24 cellular contexts compared by ENCODE assay signal in the genomic region with DNA sequence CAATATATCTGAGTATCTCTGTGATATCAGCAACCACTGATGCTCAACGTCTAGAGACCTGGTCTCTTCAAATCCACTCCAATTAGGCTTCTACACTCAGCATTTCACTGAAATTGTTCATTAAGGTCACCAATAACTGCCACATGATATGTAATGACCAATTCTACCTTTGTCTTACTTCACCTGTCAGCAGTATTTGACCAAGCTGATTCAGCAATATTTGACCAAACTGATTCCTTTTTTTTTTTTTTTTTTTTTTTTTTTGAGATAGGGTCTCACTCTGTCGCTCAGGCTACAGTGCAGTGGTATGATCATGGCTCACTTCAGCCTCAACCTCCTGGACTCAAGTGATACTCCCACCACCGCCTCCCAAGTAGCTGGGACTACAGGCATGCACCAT. TPM values are rescaled to one million over a fixed set of nuclear protein-coding genes. Genes with fewer than 3 reads are reported as not detected.
DNase-seq lines count a peak whose midpoint lies in the region; ATAC-seq, FAIRE-seq and TF ChIP-seq lines count a peak whose summit lies in the region.
"Had no signal": no experiment of that assay in that cellular context is flagged by ENCODE, and none has a peak within 500 bp of the region (broad histone marks: within the 10 kb centered on the region; RNA-seq: fewer than 3 reads in every experiment).

No MANE protein-coding gene starts in this region.

- TF ChIP-seq POLR2A in HepG2 (IDR thresholded peaks at IDR 0.05; ENCODE audit: insufficient read depth in 1 of 2, low read depth in 2 of 2, low read length in 2 of 2) (no peak), right lobe of liver (IDR thresholded peaks at IDR 0.05) (no peak), K562 (conservative IDR thresholded peaks at IDR 0.05) (no peak), H1 (IDR thresholded peaks at IDR 0.05; ENCODE audit: control extremely low read depth in 1 of 2, low read depth in 2 of 2, low read length in 2 of 2) (no peak)

- H3K79me2 ChIP-seq in HepG2 (ENCODE audit: insufficient read depth, low read length) (peaks cover 30% of the 10 kb centered on the region), K562 (ENCODE audit: control insufficient read depth, insufficient read depth, low read length) (peaks cover 30% of the 10 kb centered on the region), H1 (ENCODE audit: control insufficient read depth in 1 of 2, insufficient read depth in 2 of 2, low read length in 2 of 2) (peaks cover 0 to 60% of the 10 kb centered on the region in 2 experiments; a peak in 2 of 4 replicates)

- H3K27ac ChIP-seq in HepG2 (ENCODE audit: extremely low read length, insufficient read depth, low read length): no peak overlapping the region
- no peak overlapping the region for H3K27ac ChIP-seq in right lobe of liver
- H3K27ac ChIP-seq in K562 (ENCODE audit: extremely low read depth, low read depth, low read length): no peak overlapping the region
- no peak overlapping the region for H3K27ac ChIP-seq in H1 (ENCODE audit: low read depth, low read length)
- H3K27ac ChIP-seq: 22Rv1, BLaER1 had no signal

- no peak overlapping the region for H2BK5ac ChIP-seq in H1 (ENCODE audit: low read depth, low read length)

- H3K27me3 ChIP-seq in HepG2 (ENCODE audit: control insufficient read depth in 1 of 2, insufficient read depth in 2 of 2, low read length in 2 of 2): no peaks in the 10 kb centered on the region; a peak in 1 of 5 replicates
- no peaks in the 10 kb centered on the region for H3K27me3 ChIP-seq in right lobe of liver
- no peaks in the 10 kb centered on the region for H3K27me3 ChIP-seq in K562 (ENCODE audit: control insufficient read depth in 2 of 2, insufficient read depth in 2 of 2, low read length in 2 of 2)
- H3K27me3 ChIP-seq in H1 (replicated peaks in 1 of 4; ENCODE audit: control insufficient read depth in 3 of 4, extremely low read depth in 1 of 4, insufficient read depth in 3 of 4, low read length in 3 of 4): no peaks in the 10 kb centered on the region
- H3K27me3 ChIP-seq: BE2C, BLaER1 had no signal

- H3K14ac ChIP-seq in H1 (ENCODE audit: insufficient read length): no peak overlapping the region

- no peak overlapping the region for H3K23ac ChIP-seq in H1 (ENCODE audit: insufficient read length)

- H3K9me3 ChIP-seq in HepG2 (ENCODE audit: low read length) (no peaks in the 10 kb centered on the region), right lobe of liver (no peaks in the 10 kb centered on the region), K562 (replicated peaks; ENCODE audit: control insufficient read depth, insufficient read depth, low read depth, low read length) (no peaks in the 10 kb centered on the region), H1 (ENCODE audit: insufficient read depth in 2 of 2, low read depth in 1 of 2, low read length in 1 of 2) (no peaks in the 10 kb centered on the region)
- H3K9me3 ChIP-seq: BE2C, BLaER1 had no signal

- TF ChIP-seq CTCF in HepG2 (CRISPR knock-in tag; IDR thresholded peaks at IDR 0.05) (no peak), right lobe of liver (IDR thresholded peaks at IDR 0.05) (no peak), K562 (IDR thresholded peaks at IDR 0.05 in 2 of 3, conservative IDR thresholded peaks at IDR 0.05 in 1 of 3; ENCODE audit: insufficient read depth in 2 of 3, low read depth in 1 of 3, low read length in 3 of 3) (no peak), H1 (IDR thresholded peaks at IDR 0.05; ENCODE audit: control extremely low read depth in 1 of 3, insufficient read depth in 1 of 3, low read depth in 1 of 3, low read length in 3 of 3) (no peak)

- BruUV-seq in HepG2 (replicated peaks; lab: Mats Ljungman, UMichigan) (no TSS peak), K562 (replicated peaks; lab: Mats Ljungman, UMichigan) (no TSS peak)

- in situ Hi-C loops in HepG2 (cut with HindIII; ENCODE audit: extremely low pct_ligation_motif_present, low pct_unique_long_range_greater_than_20kb): no loop called here
- in situ Hi-C loops in K562 (cut with MboI): no loop called here

- no peak overlapping the region for H3K18ac ChIP-seq in H1 (ENCODE audit: extremely low read depth, low read length)

- peaks cover 32% of the 10 kb centered on the region for H3K4me1 ChIP-seq in HepG2 (ENCODE audit: insufficient read depth, low read length)
- peaks cover 0 to 16% (median 9%) of the 10 kb centered on the region in 4 donors for H3K4me1 ChIP-seq in right lobe of liver
- no peaks in the 10 kb centered on the region; a peak in 1 of 5 replicates for H3K4me1 ChIP-seq in K562 (replicated peaks in 1 of 2; ENCODE audit: control insufficient read depth in 2 of 2, insufficient read depth in 2 of 2, low read length in 2 of 2)
- H3K4me1 ChIP-seq in H1 (replicated peaks in 1 of 4; ENCODE audit: control insufficient read depth in 3 of 4, insufficient read depth in 4 of 4, low read length in 3 of 4): no peaks in the 10 kb centered on the region
- H3K4me1 ChIP-seq: BE2C had no signal

- DNase-seq in HepG2 (ENCODE audit: low spot score) (no peak), right lobe of liver (no peak), K562 (ENCODE audit: extremely low read depth in 1 of 4, low spot score in 3 of 4) (no peak), H1 (ENCODE audit: low read depth in 1 of 2, low spot score in 2 of 2) (no peak), MV-4-11 (lab: John Stamatoyannopoulos, UW) (no peak)
- DNase-seq: ACHN; BE2C; C1 segment of cervical spinal cord; CD4-positive, alpha-beta memory T cell; CD4-positive, CD25-positive, alpha-beta regulatory T cell; CD8-positive, alpha-beta memory T cell; COR-L47; DMS 273 treated with DMSO at 0.1 percent for 48 hours; DMS153; DMS53; DMS79; DND-41; EL; GDM1 had no signal

- H4K91ac ChIP-seq in H1 (replicated peaks; ENCODE audit: insufficient read length, low read length): no peak overlapping the region

- H3K4me2 ChIP-seq in HepG2 (ENCODE audit: low read depth, low read length): no peak overlapping the region
- H3K4me2 ChIP-seq in K562 (ENCODE audit: insufficient read depth, low read length): no peak overlapping the region
- no peak overlapping the region for H3K4me2 ChIP-seq in H1 (ENCODE audit: insufficient read depth in 1 of 2, low read depth in 2 of 2, low read length in 2 of 2)
- H3K4me2 ChIP-seq: BLaER1 had no signal

- WGBS in HepG2 (ENCODE audit: low lambda C conversion rate): 100% methylated on average over 3 of the region's 3 CpGs
- WGBS in right lobe of liver (ENCODE audit: insufficient coverage, low coverage, low lambda C conversion rate, missing lambda C conversion rate): 100% methylated on average over 2 of the region's 3 CpGs
- 70% methylated on average over 2 of the region's 3 CpGs for WGBS in K562 (ENCODE audit: insufficient coverage, low coverage, missing lambda C conversion rate)
- 78% methylated on average over 3 of the region's 3 CpGs; no CpG with 5 or more reads in 1 of the 2 experiments for WGBS in H1 (ENCODE audit: extremely low coverage in 1 of 2, insufficient coverage in 1 of 2, insufficient read length in 1 of 2, insufficient replicate concordance in 2 of 2, low coverage in 1 of 2, low lambda C conversion rate in 2 of 2, missing lambda C conversion rate in 1 of 2), 2 experiments

- TF ChIP-seq EP300 in HepG2 (IDR thresholded peaks at IDR 0.05; ENCODE audit: low read depth in 2 of 2, low read length in 2 of 2): no peak
- TF ChIP-seq EP300 in HepG2 (CRISPR knock-in tag; IDR thresholded peaks at IDR 0.05; ENCODE audit: borderline replicate concordance): no peak
- no peak for TF ChIP-seq EP300 in K562 (IDR thresholded peaks at IDR 0.05; ENCODE audit: low read length)
- TF ChIP-seq EP300 in H1 (IDR thresholded peaks at IDR 0.05; ENCODE audit: borderline replicate concordance in 1 of 2, low read depth in 2 of 2, low read length in 2 of 2): no peak

- H2BK12ac ChIP-seq in H1 (ENCODE audit: low read depth, low read length): no peak overlapping the region

- CTCF ChIA-PET in HepG2 (lab: Yijun Ruan, JAX; ENCODE audit: low intra/inter-chr PET ratio, low total read pairs) (no interaction called here), K562 (lab: Yijun Ruan, JAX; ENCODE audit: low intra/inter-chr PET ratio) (no interaction called here), H1 (lab: Charles Lee; ENCODE audit: partially characterized antibody) (interaction anchor here (0.5 to 1.5 kb wide), 3 partner anchors 17 to 203 kb away, joined by 3 read pairs; no protein-coding TSS in a partner anchor)

- H2BK15ac ChIP-seq in H1 (ENCODE audit: low read length): no peak overlapping the region

- peaks cover 3% of the 10 kb centered on the region; the same call in 1 of the 2 replicates for H3K79me1 ChIP-seq in H1 (ENCODE audit: low read depth, low read length)

- H3K9me1 ChIP-seq in K562 (ENCODE audit: control insufficient read depth, insufficient read depth, low read length): no peaks in the 10 kb centered on the region

- FAIRE-seq in HepG2 (lab: Jason Lieb, UNC) (no peak), K562 (lab: Jason Lieb, UNC) (no peak), H1 (lab: Jason Lieb, UNC) (no peak)
- FAIRE-seq: GM12878, GM18507 had no signal

- peaks cover 1 to 3% of the 10 kb centered on the region in 2 experiments; a peak in 1 of 5 replicates for H3K36me3 ChIP-seq in HepG2 (replicated peaks in 1 of 2; ENCODE audit: control insufficient read depth in 1 of 2, insufficient read depth in 2 of 2, low read length in 2 of 2)
- peaks cover 0 to 3% (median 0%) of the 10 kb centered on the region in 4 donors for H3K36me3 ChIP-seq in right lobe of liver
- peaks cover 15% of the 10 kb centered on the region; the same call in 2 of the 3 replicates for H3K36me3 ChIP-seq in K562 (ENCODE audit: control insufficient read depth, insufficient read depth, low read length)
- H3K36me3 ChIP-seq in H1 (ENCODE audit: control insufficient read depth in 2 of 4, insufficient read depth in 4 of 4, low read length in 3 of 4): peaks cover 0 to 7% (median 0%) of the 10 kb centered on the region in 4 experiments; a peak in 2 of 8 replicates
- H3K36me3 ChIP-seq: BE2C had no signal

- H2BK20ac ChIP-seq in H1 (ENCODE audit: low read length): no peak overlapping the region

- no peaks in the 10 kb centered on the region for H3K23me2 ChIP-seq in H1 (ENCODE audit: low read depth, low read length)

- H2AFZ ChIP-seq in HepG2 (ENCODE audit: low read length) (no peak overlapping the region), K562 (ENCODE audit: low read depth, low read length) (no peak overlapping the region), H1 (ENCODE audit: low read length) (no peak overlapping the region)

- no peak overlapping the region for H4K5ac ChIP-seq in H1 (ENCODE audit: insufficient read length, low read depth, low read length)

- TF ChIP-seq RAD21 in HepG2 (CRISPR knock-in tag; IDR thresholded peaks at IDR 0.05) (no peak), K562 (CRISPR knock-in tag; conservative IDR thresholded peaks at IDR 0.05 in 1 of 2, IDR thresholded peaks at IDR 0.05 in 1 of 2) (no peak), H1 (IDR thresholded peaks at IDR 0.05 in 1 of 2, conservative IDR thresholded peaks at IDR 0.05 in 1 of 2; ENCODE audit: low read depth in 2 of 2, low read length in 2 of 2) (no peak)

- intact Hi-C loops in HepG2 (cut with micrococcal nuclease; ENCODE audit: unreplicated experiment) (loop anchor here (10.0 kb wide), 1 partner anchor 126 kb away; a partner anchor contains a TSS), right lobe of liver (cut with DNase I) (no loop called here), K562 (cut with micrococcal nuclease) (loop anchor here (10.0 kb wide), 1 partner anchor 286 kb away; a partner anchor contains a TSS)

- H2BK120ac ChIP-seq in H1 (replicated peaks; ENCODE audit: low read depth, low read length): no peak overlapping the region

- 0 out of 2 replicates have a peak, but pooled peaks cover 2% of the 10 kb centered on the region for H4K20me1 ChIP-seq in HepG2 (ENCODE audit: insufficient read depth, low read length)
- H4K20me1 ChIP-seq in K562 (replicated peaks; ENCODE audit: control insufficient read depth, insufficient read depth, low read length): no peaks in the 10 kb centered on the region
- H4K20me1 ChIP-seq in H1 (replicated peaks in 1 of 2; ENCODE audit: control insufficient read depth in 1 of 2, insufficient read depth in 2 of 2, low read length in 2 of 2): peaks cover 2 to 4% of the 10 kb centered on the region in 2 experiments

- ATAC-seq in HepG2: no peak
- ATAC-seq in right lobe of liver: no peak
- no peak for ATAC-seq in K562
- no peak for ATAC-seq in GM21576 (IDR thresholded peaks at IDR 0.05; ENCODE audit: unreplicated experiment)
- ATAC-seq: GM12878 had no signal

- H3K4ac ChIP-seq in H1 (replicated peaks; ENCODE audit: insufficient read length, low read depth, low read length): no peak overlapping the region

- no peak overlapping the region for H4K8ac ChIP-seq in H1 (ENCODE audit: extremely low read depth, insufficient read depth, low read length)

- POLR2A ChIA-PET in HepG2 (lab: Yijun Ruan, JAX) (interaction anchor here (0.7 to 2.5 kb wide), 3 partner anchors 74 to 199 kb away, joined by 3 to 7 read pairs (median 3); a partner anchor contains a TSS), K562 (lab: Yijun Ruan, JAX) (no interaction called here), H1 (lab: Charles Lee; ENCODE audit: partially characterized antibody) (interaction anchor here (0.6 kb wide), 1 partner anchor 195 kb away, joined by 3 read pairs; no protein-coding TSS in a partner anchor)

- H3K9ac ChIP-seq in HepG2 (ENCODE audit: insufficient read depth, low read depth, low read length): no peak overlapping the region
- no peak overlapping the region for H3K9ac ChIP-seq in K562 (ENCODE audit: insufficient read depth in 1 of 2, low read depth in 2 of 2, low read length in 2 of 2)
- no peak overlapping the region for H3K9ac ChIP-seq in H1 (replicated peaks in 1 of 4; ENCODE audit: extremely low read depth in 1 of 4, low read depth in 3 of 4, low read length in 3 of 4)
- H3K9ac ChIP-seq: BLaER1 had no signal

- no peak overlapping the region for H3K4me3 ChIP-seq in HepG2 (replicated peaks in 1 of 3; ENCODE audit: insufficient read depth in 1 of 3, low read depth in 2 of 3, low read length in 3 of 3)
- no peak overlapping the region for H3K4me3 ChIP-seq in right lobe of liver
- H3K4me3 ChIP-seq in K562: no peak overlapping the region
- H3K4me3 ChIP-seq in H1 (ENCODE audit: extremely low read depth in 1 of 4, insufficient read depth in 2 of 4, low read depth in 3 of 4, low read length in 4 of 4): no peak overlapping the region
- H3K4me3 ChIP-seq: BLaER1, GM12878 had no signal

- no peak overlapping the region for H3K56ac ChIP-seq in H1 (replicated peaks; ENCODE audit: insufficient read length, low read depth, low read length)

- H2AK5ac ChIP-seq in H1 (ENCODE audit: low read depth, low read length): no peak overlapping the region

RNA-seq across cellular contexts. Expression of a gene that starts 5.6 kb away (rescaled TPM):
- 69.3 and 96.3 TPM in 2 replicates for total RNA-seq in HepG2 (2016; rRNA removed; fragmentation: Illumina TruSeq; extraction: Trizol)
- total RNA-seq in HepG2 (2016; cell fraction: cytosol; rRNA removed; fragmentation: Illumina TruSeq; extraction: Trizol; ENCODE audit: low read depth): 42.6 and 49.6 TPM in 2 replicates
- 69.2 and 93.6 TPM in 2 replicates for total RNA-seq in HepG2 (2016; cell fraction: insoluble cytoplasmic fraction; rRNA removed; fragmentation: Illumina TruSeq; extraction: Trizol)
- 62.9 and 65.2 TPM in 2 replicates for total RNA-seq in HepG2 (2016; cell fraction: membrane; rRNA removed; fragmentation: Illumina TruSeq; extraction: Trizol)
- 40.0 and 40.5 TPM in 2 replicates for total RNA-seq in HepG2 (2016; cell fraction: nucleus; rRNA removed; fragmentation: Illumina TruSeq; extraction: Trizol)
- polyA plus RNA-seq in HepG2 (2011; rRNA removed): 200 and 206 TPM in 2 replicates
- 205 and 263 TPM in 2 replicates for polyA plus RNA-seq in HepG2 (2011; cell fraction: cytosol; rRNA removed)
- 61.2 and 66.6 TPM in 2 replicates for polyA plus RNA-seq in HepG2 (2011; cell fraction: nucleus; rRNA removed)
- 67.4 and 72.7 TPM in 2 replicates for polyA plus RNA-seq in HepG2 (2012)
- 39.8 and 45.7 TPM in 2 replicates for polyA plus RNA-seq in HepG2 (2016; cell fraction: cytosol; fragmentation: Illumina TruSeq; extraction: Trizol; ENCODE audit: low read depth)
- polyA plus RNA-seq in HepG2 (2016; cell fraction: insoluble cytoplasmic fraction; fragmentation: Illumina TruSeq; extraction: Trizol; ENCODE audit: low read depth): 96.4 and 113 TPM in 2 replicates
- 42.9 and 46.6 TPM in 2 replicates for polyA plus RNA-seq in HepG2 (2016; cell fraction: membrane; fragmentation: Illumina TruSeq; extraction: Trizol; ENCODE audit: low read depth)
- 42.6 and 45.8 TPM in 2 replicates for polyA plus RNA-seq in HepG2 (2016; cell fraction: nucleus; fragmentation: Illumina TruSeq; extraction: Trizol; ENCODE audit: insufficient read depth, low read depth)
- polyA minus RNA-seq in HepG2 (2011; rRNA and poly(A)+ RNA removed; ENCODE audit: low replicate concordance): 155 and 281 TPM in 2 replicates
- polyA minus RNA-seq in HepG2 (2011; cell fraction: cytosol; rRNA and poly(A)+ RNA removed): 86.9 and 105 TPM in 2 replicates
- polyA minus RNA-seq in HepG2 (2011; cell fraction: nucleus; rRNA and poly(A)+ RNA removed): 52.0 and 73.0 TPM in 2 replicates
- 10 to 100 TPM; 15.8 to 68.0 (median 25.7) TPM for total RNA-seq in right lobe of liver
- 26.5 and 34.7 TPM in 2 replicates for total RNA-seq in K562 (2011; cell fraction: chromatin; rRNA removed; ENCODE audit: low replicate concordance)
- 17.3 and 20.5 TPM in 2 replicates for total RNA-seq in K562 (2011; cell fraction: nucleolus; rRNA removed)
- 22.3 and 32.9 TPM in 2 replicates for total RNA-seq in K562 (2011; cell fraction: nucleoplasm; rRNA removed)
- total RNA-seq in K562 (2014; rRNA removed): 60.0 and 78.1 TPM in 2 replicates
- 51.8 and 53.1 TPM in 2 replicates for total RNA-seq in K562 (2014; rRNA removed; fragmentation: Illumina TruSeq; extraction: Trizol)
- 67.8 and 71.0 TPM in 2 replicates for total RNA-seq in K562 (2015; rRNA removed; fragmentation: Illumina TruSeq; extraction: Trizol)
- 43.5 and 46.7 TPM in 2 replicates for total RNA-seq in K562 (2021)
- 124 and 141 TPM in 2 replicates for polyA plus RNA-seq in K562 (2011; rRNA removed)
- 204 and 229 TPM in 2 replicates for polyA plus RNA-seq in K562 (2011; cell fraction: cytosol; rRNA removed)
- 54.0 and 64.0 TPM in 2 replicates for polyA plus RNA-seq in K562 (2011; cell fraction: nucleus; rRNA removed)
- 47.6 and 122 TPM in 2 replicates for polyA plus RNA-seq in K562 (2012)
- polyA plus RNA-seq in K562 (2014; fragmentation: Illumina TruSeq; extraction: Trizol): 138 and 169 TPM in 2 replicates
- 10 to 100 TPM; 24.6 to 30.0 TPM for polyA plus RNA-seq in K562 (2014; fragmentation: Nextera tagmentation; extraction: Ambion mirVana)
- polyA plus RNA-seq in K562 (2014; rRNA removed): 71.5 and 79.6 TPM in 2 replicates
- polyA minus RNA-seq in K562 (2011; rRNA and poly(A)+ RNA removed): 73.2 and 73.6 TPM in 2 replicates
- polyA minus RNA-seq in K562 (2011; cell fraction: cytosol; rRNA and poly(A)+ RNA removed): 57.9 and 64.6 TPM in 2 replicates
- polyA minus RNA-seq in K562 (2011; cell fraction: nucleus; rRNA and poly(A)+ RNA removed): 10.6 and 21.5 TPM in 2 replicates
- 50.8 and 58.2 TPM in 2 replicates for total RNA-seq in H1 (2021; fragmentation: NEBNext Ultra II Directional; extraction: Animal tissue kit (Norgen Biotek cat#: 25700))
- 138 and 151 TPM in 2 replicates for polyA plus RNA-seq in H1 (2011; rRNA removed)
- polyA plus RNA-seq in H1 (2011; cell fraction: cytosol; rRNA removed): 130 TPM
- 114 TPM for polyA plus RNA-seq in H1 (2011; cell fraction: nucleus; rRNA removed)
- polyA plus RNA-seq in H1 (2012, experiment 1 of 2): 50.9 to 70.3 TPM (median 59.3 TPM) in 4 replicates
- 17.5 TPM for polyA plus RNA-seq in H1 (2012, experiment 2 of 2)
- 45.2 TPM for polyA plus RNA-seq in H1 (2013, experiment 1 of 2)
- polyA plus RNA-seq in H1 (2013, experiment 2 of 2): 47.3 TPM
- polyA minus RNA-seq in H1 (2011; rRNA and poly(A)+ RNA removed): 135 and 141 TPM in 2 replicates
- polyA minus RNA-seq in H1 (2011; cell fraction: cytosol; rRNA and poly(A)+ RNA removed): 70.0 TPM
- polyA minus RNA-seq in H1 (2011; cell fraction: nucleus; rRNA and poly(A)+ RNA removed): 44.2 TPM

Comparison
In these comparisons a context has a peak if more than half of its experiments do, and no peak if none do; other contexts are left out.
1. intact Hi-C loops: an anchor here in HepG2 (10.0 kb wide) and K562 (10.0 kb wide); none called in right lobe of liver.